Comparison of ENCODE assay signal across 32 cellular contexts in genomic region chr1:55043011-55043410, GRCh38. TPM values are rescaled to one million over a fixed set of nuclear protein-coding genes. Genes with fewer than 3 reads are reported as not detected.
DNase-seq lines count a peak whose midpoint lies in the region; ATAC-seq and TF ChIP-seq lines count a peak whose summit lies in the region.
"Had no signal": no experiment of that assay in that cellular context is flagged by ENCODE, and none has a peak within 500 bp of the region (broad histone marks: within the 10 kb centered on the region; RNA-seq: fewer than 3 reads in every experiment).

No MANE protein-coding gene starts in this region.

- DNase-seq in NCI-H82 (lab: John Stamatoyannopoulos, UW) (peak; percentile 56), NCI-H82 treated with DMSO at 0.1 percent for 48 hours (lab: John Stamatoyannopoulos, UW; ENCODE audit: unreplicated experiment) (no peak), amniotic epithelial cell (ENCODE audit: low read depth) (peak; percentile 36), iris pigment epithelial cell (ENCODE audit: low read depth) (peak; percentile 32), osteoblast (ENCODE audit: insufficient read length, low spot score, missing footprints) (peak; percentile 72), thyroid gland (no peak)
- DNase-seq: 8988T; ACHN; BE2C; CD8-positive, alpha-beta memory T cell; DMS53; GDM1; GOT3; HFFc6; NCI-H1092; NCI-H1417 treated with DMSO at 0.1 percent for 48 hours; NCI-H187; NCI-H2081 treated with DMSO at 0.1 percent for 48 hours; NCI-H2171 treated with DMSO at 0.1 percent for 48 hours; NCI-H345; NCI-H510A treated with DMSO at 0.1 percent for 48 hours; NCI-H748 treated with DMSO at 0.1 percent for 48 hours; NK-92 treated with Interleukin-12 subunit alpha and Interleukin-12 subunit beta, amount 100 ng/mL, for 24 hours; PC-9; SHP77 treated with DMSO at 0.1 percent for 48 hours had no signal

- TF ChIP-seq POLR2A in thyroid gland (IDR thresholded peaks at IDR 0.05) = no peak

- no peaks in the 10 kb centered on the region for H3K4me1 Mint-ChIP-seq in activated T-helper 17 cell treated with anti-CD3 and anti-CD28 coated beads, Interleukin-2, amount 50 U/mL, for 72 hours

- H3K9me3 Mint-ChIP-seq in activated T-helper 17 cell treated with anti-CD3 and anti-CD28 coated beads, Interleukin-2, amount 50 U/mL, for 72 hours = no peaks in the 10 kb centered on the region
- H3K9me3 Mint-ChIP-seq: CD8-positive, alpha-beta memory T cell; HFFc6 had no signal

- WGBS in thyroid gland, 2 donors = 90 to 96% methylated on average over 2 of the region's 2 CpGs

- no peak overlapping the region for H2AFZ ChIP-seq in osteoblast (ENCODE audit: low read length)
- H2AFZ ChIP-seq: PC-9 had no signal

- no peak overlapping the region for H3K4me2 ChIP-seq in osteoblast (ENCODE audit: insufficient read depth, low read length)
- H3K4me2 ChIP-seq: PC-9 had no signal

- H3K27me3 Mint-ChIP-seq in activated T-helper 17 cell treated with anti-CD3 and anti-CD28 coated beads, Interleukin-2, amount 50 U/mL, for 72 hours = peaks cover 33% of the 10 kb centered on the region

- no peak overlapping the region for H3K4me3 Mint-ChIP-seq in activated T-helper 17 cell treated with anti-CD3 and anti-CD28 coated beads, Interleukin-2, amount 50 U/mL, for 72 hours
- H3K4me3 Mint-ChIP-seq: CD8-positive, alpha-beta memory T cell; HFFc6 had no signal

- H3K36me3 Mint-ChIP-seq in activated T-helper 17 cell treated with anti-CD3 and anti-CD28 coated beads, Interleukin-2, amount 50 U/mL, for 72 hours (ENCODE audit: low read depth) = no peaks in the 10 kb centered on the region
- H3K36me3 Mint-ChIP-seq: CD14-positive monocyte; CD8-positive, alpha-beta memory T cell had no signal

- no peaks in the 10 kb centered on the region for H3K79me2 ChIP-seq in osteoblast (ENCODE audit: insufficient read depth, low read length)

- intact Hi-C loops in thyroid gland (cut with DNase I) = no loop called here

- H4K20me1 ChIP-seq in osteoblast (ENCODE audit: insufficient read depth, low read length) = no peaks in the 10 kb centered on the region

- no peak overlapping the region for H3K27ac Mint-ChIP-seq in activated T-helper 17 cell treated with anti-CD3 and anti-CD28 coated beads, Interleukin-2, amount 50 U/mL, for 72 hours
- H3K27ac Mint-ChIP-seq: CD14-positive monocyte; CD8-positive, alpha-beta memory T cell; HFFc6 had no signal

- no peak overlapping the region for H3K4me3 ChIP-seq in osteoblast (ENCODE audit: insufficient read depth, low read length)
- H3K4me3 ChIP-seq in thyroid gland (replicated peaks in 1 of 3) = no peak overlapping the region
- H3K4me3 ChIP-seq: GM12878, HAP-1, PC-9 had no signal

- ATAC-seq in activated T-helper 17 cell treated with anti-CD3 and anti-CD28 coated beads, Interleukin-2, amount 50 U/mL, for 72 hours (replicated peaks) = no peak
- ATAC-seq in HG03432 (IDR thresholded peaks at IDR 0.05; ENCODE audit: unreplicated experiment) = no peak
- ATAC-seq: GM12878 had no signal

- H3K27me3 ChIP-seq in osteoblast (ENCODE audit: insufficient read depth, low read length) (peaks cover 59% of the 10 kb centered on the region), thyroid gland (no peaks in the 10 kb centered on the region)

- H3K27ac ChIP-seq in osteoblast (ENCODE audit: low read depth, low read length) (no peak overlapping the region), thyroid gland (no peak overlapping the region)
- H3K27ac ChIP-seq: HL-60, PC-9 had no signal

- H3K9me3 ChIP-seq in osteoblast (ENCODE audit: low read depth, low read length) = no peaks in the 10 kb centered on the region
- H3K9me3 ChIP-seq in thyroid gland = no peaks in the 10 kb centered on the region
- H3K9me3 ChIP-seq: BE2C, HAP-1 had no signal

- TF ChIP-seq CTCF in osteoblast (IDR thresholded peaks at IDR 0.05; ENCODE audit: extremely low read depth, low read depth, low read length) (no peak), thyroid gland (IDR thresholded peaks at IDR 0.05) (no peak)

- H3K4me1 ChIP-seq in osteoblast (ENCODE audit: insufficient read depth, low read length) (no peaks in the 10 kb centered on the region), thyroid gland (peaks cover 0 to 7% of the 10 kb centered on the region in 2 donors)
- H3K4me1 ChIP-seq: BE2C, HAP-1 had no signal

- H3K36me3 ChIP-seq in osteoblast (ENCODE audit: insufficient read depth, low read length) (no peaks in the 10 kb centered on the region), thyroid gland (no peaks in the 10 kb centered on the region)
- H3K36me3 ChIP-seq: BE2C, HAP-1 had no signal

RNA-seq across cellular contexts. Expression of gene PCSK9, which starts 3.7 kb away (rescaled TPM):
- 3.5 and 6.5 TPM in 2 replicates for total RNA-seq in osteoblast
- not detected for total RNA-seq in activated T-helper 17 cell treated with anti-CD3 and anti-CD28 coated beads, Interleukin-2, amount 50 U/mL, for 72 hours
- not detected for total RNA-seq in thyroid gland
- total RNA-seq: CD8-positive, alpha-beta memory T cell; RPMI7951 had no signal

RNA-seq across cellular contexts. Expression of gene BSND, which starts 44.3 kb away (rescaled TPM):
- total RNA-seq in osteoblast = not detected in 2 replicates
- under 1 TPM; 0.05 to 0.06 TPM for total RNA-seq in activated T-helper 17 cell treated with anti-CD3 and anti-CD28 coated beads, Interleukin-2, amount 50 U/mL, for 72 hours
- not detected for total RNA-seq in thyroid gland
- total RNA-seq: CD8-positive, alpha-beta memory T cell; GM12878; HFFc6; RPMI7951 had no signal

Comparison
In these comparisons a context has a peak if more than half of its experiments do, and no peak if none do; other contexts are left out.
1. DNase-seq: peak in NCI-H82 (single experiment), amniotic epithelial cell (single experiment), iris pigment epithelial cell (single experiment) and osteoblast (single experiment); none in NCI-H82 treated with DMSO at 0.1 percent for 48 hours (single experiment) and thyroid gland (0 of 2).